In genomic region chr4:52172166-52172565, GRCh38 we compare ENCODE assay signal across 14 cellular contexts.
A peak's percentile ranks its signal among the peaks of the same experiment; 100 is the strongest.
DNase-seq lines count a peak whose midpoint lies in the region; ATAC-seq and TF ChIP-seq lines count a peak whose summit lies in the region.
"Had no signal": no experiment of that assay in that cellular context is flagged by ENCODE, and none has a peak within 500 bp of the region (broad histone marks: within the 10 kb centered on the region; RNA-seq: fewer than 3 reads in every experiment).

No MANE protein-coding gene starts in this region.

- CTCF ChIA-PET in activated naive CD4-positive, alpha-beta T cell treated with anti-CD3 and anti-CD28 coated beads for 36 hours (lab: Charles Lee), result interaction anchor here (0.6 kb wide), 1 partner anchor 85 kb away, joined by 3 read pairs; no protein-coding TSS in a partner anchor
- CTCF ChIA-PET in OCI-LY7 (lab: Charles Lee; ENCODE audit: unreplicated experiment), result no interaction called here

- H3K9me3 ChIP-seq in OCI-LY7 (ENCODE audit: low read length) (no peaks in the 10 kb centered on the region), testis (no peaks in the 10 kb centered on the region)

- no peak overlapping the region for H2AFZ ChIP-seq in OCI-LY7 (ENCODE audit: low read length)

- no peaks in the 10 kb centered on the region for H3K9me2 ChIP-seq in OCI-LY7 (ENCODE audit: insufficient read depth, low read length)

- H3K27me3 Mint-ChIP-seq in activated naive CD4-positive, alpha-beta T cell treated with anti-CD3 and anti-CD28 coated beads for 36 hours (ENCODE audit: low read depth), result peaks cover 4% of the 10 kb centered on the region
- H3K27me3 Mint-ChIP-seq: IgD-negative memory B cell had no signal

- intact Hi-C loops in activated naive CD4-positive, alpha-beta T cell treated with anti-CD3 and anti-CD28 coated beads for 36 hours (cut with micrococcal nuclease), result loop anchor here (1.0 kb wide), 1 partner anchor 341 kb away; no protein-coding TSS in a partner anchor
- intact Hi-C loops in OCI-LY7 (cut with micrococcal nuclease; ENCODE audit: unreplicated experiment) (no loop called here), testis (cut with DNase I; ENCODE audit: low total_unique reads) (no loop called here)

- H3K4me1 ChIP-seq in OCI-LY7 (ENCODE audit: insufficient read depth, low read length, poor library complexity, severe bottlenecking), result no peaks in the 10 kb centered on the region
- no peaks in the 10 kb centered on the region for H3K4me1 ChIP-seq in testis
- H3K4me1 ChIP-seq: BLaER1 had no signal

- no peak overlapping the region for H3K4me3 ChIP-seq in OCI-LY7 (ENCODE audit: low read depth, low read length, poor library complexity, severe bottlenecking)
- H3K4me3 ChIP-seq in testis, result no peak overlapping the region
- H3K4me3 ChIP-seq: BLaER1, tibial nerve had no signal

- no peaks in the 10 kb centered on the region for H4K20me1 ChIP-seq in OCI-LY7 (ENCODE audit: insufficient read depth, low read length)
- H4K20me1 ChIP-seq: BLaER1 had no signal

- H3K36me3 Mint-ChIP-seq in activated naive CD4-positive, alpha-beta T cell treated with anti-CD3 and anti-CD28 coated beads for 36 hours (ENCODE audit: low read depth), result no peaks in the 10 kb centered on the region
- no peaks in the 10 kb centered on the region for H3K36me3 Mint-ChIP-seq in activated naive CD4-positive, alpha-beta T cell treated with anti-CD3 and anti-CD28 coated beads, Interleukin-2, amount 50 U/mL, for 72 hours
- H3K36me3 Mint-ChIP-seq: IgD-negative memory B cell; naive thymus-derived CD8-positive, alpha-beta T cell had no signal

- ATAC-seq in activated naive CD4-positive, alpha-beta T cell treated with anti-CD3 and anti-CD28 coated beads, Interleukin-2, amount 50 U/mL, for 72 hours, result no peak
- ATAC-seq in HG03520 (IDR thresholded peaks at IDR 0.05; ENCODE audit: unreplicated experiment) (no peak), HG02840 (IDR thresholded peaks at IDR 0.05; ENCODE audit: low FRiP score, unreplicated experiment) (no peak)
- ATAC-seq: naive thymus-derived CD8-positive, alpha-beta T cell; Right ventricle myocardium inferior had no signal

- TF ChIP-seq POLR2A in testis (IDR thresholded peaks at IDR 0.05), result no peak

- DNase-seq in activated naive CD4-positive, alpha-beta T cell treated with anti-CD3 and anti-CD28 coated beads for 36 hours, result peak; percentile 8
- DNase-seq in activated naive CD4-positive, alpha-beta T cell treated with anti-CD3 and anti-CD28 coated beads, Interleukin-2, amount 50 U/mL, for 72 hours (ENCODE audit: low spot score in 2 of 2), result no peak
- DNase-seq in OCI-LY7 (ENCODE audit: low spot score), result no peak
- DNase-seq in fibroblast of gingiva (ENCODE audit: low read depth), result peak; percentile 8
- DNase-seq in testis, result peak; percentile 27
- no peak for DNase-seq in cortex of kidney (lab: John Stamatoyannopoulos, UW)
- DNase-seq: activated T-cell treated with anti-CD3 and anti-CD28 coated beads, Interleukin-2, amount 50 U/mL, for 48 hours; naive thymus-derived CD8-positive, alpha-beta T cell had no signal

- H3K79me2 ChIP-seq in OCI-LY7 (ENCODE audit: insufficient read depth, low read depth, low read length), result no peaks in the 10 kb centered on the region

- H3K4me1 Mint-ChIP-seq in activated naive CD4-positive, alpha-beta T cell treated with anti-CD3 and anti-CD28 coated beads for 36 hours (ENCODE audit: low read depth), result no peaks in the 10 kb centered on the region
- H3K4me1 Mint-ChIP-seq: IgD-negative memory B cell; naive thymus-derived CD8-positive, alpha-beta T cell had no signal

- WGBS in testis, 2 donors, result 91 to 92% methylated on average over 1 of the region's 1 CpG

- H3K9me3 Mint-ChIP-seq in activated naive CD4-positive, alpha-beta T cell treated with anti-CD3 and anti-CD28 coated beads for 36 hours, result peaks cover 1% of the 10 kb centered on the region
- peaks cover 10% of the 10 kb centered on the region in 2 donors for H3K9me3 Mint-ChIP-seq in activated naive CD4-positive, alpha-beta T cell treated with anti-CD3 and anti-CD28 coated beads, Interleukin-2, amount 50 U/mL, for 72 hours

- POLR2A ChIA-PET in OCI-LY7 (lab: Charles Lee), result interaction anchor here (1.0 kb wide), 1 partner anchor 24 kb away, joined by 4 read pairs; no protein-coding TSS in a partner anchor

- H3K27me3 ChIP-seq in testis, result no peaks in the 10 kb centered on the region
- H3K27me3 ChIP-seq: BLaER1, tibial nerve had no signal

- TF ChIP-seq CTCF in OCI-LY7 (conservative IDR thresholded peaks at IDR 0.05; ENCODE audit: low read length) (peak; percentile 30; the same call in 1 of the 2 replicates), testis (IDR thresholded peaks at IDR 0.05) (no peak)

- H3K36me3 ChIP-seq in OCI-LY7 (ENCODE audit: insufficient read depth, low read length) (no peaks in the 10 kb centered on the region), testis (ENCODE audit: low read depth, missing control alignments) (no peaks in the 10 kb centered on the region)
- H3K36me3 ChIP-seq: BLaER1, tibial nerve had no signal

- no peak overlapping the region for H3K27ac Mint-ChIP-seq in activated naive CD4-positive, alpha-beta T cell treated with anti-CD3 and anti-CD28 coated beads for 36 hours
- H3K27ac Mint-ChIP-seq in activated naive CD4-positive, alpha-beta T cell treated with anti-CD3 and anti-CD28 coated beads, Interleukin-2, amount 50 U/mL, for 72 hours, result no peak overlapping the region
- H3K27ac Mint-ChIP-seq: IgD-negative memory B cell; naive thymus-derived CD8-positive, alpha-beta T cell had no signal

- H3K4me3 Mint-ChIP-seq in activated naive CD4-positive, alpha-beta T cell treated with anti-CD3 and anti-CD28 coated beads for 36 hours, result no peak overlapping the region
- H3K4me3 Mint-ChIP-seq: IgD-negative memory B cell; naive thymus-derived CD8-positive, alpha-beta T cell had no signal

- H3K4me2 ChIP-seq in OCI-LY7 (ENCODE audit: low read length), result no peak overlapping the region
- H3K4me2 ChIP-seq: BLaER1 had no signal

- no TSS peak for BruUV-seq in OCI-LY7 (replicated peaks; lab: Mats Ljungman, UMichigan)

- no peak overlapping the region for H3K27ac ChIP-seq in OCI-LY7 (ENCODE audit: low read depth, low read length, poor library complexity, severe bottlenecking)
- no peak overlapping the region for H3K27ac ChIP-seq in testis
- H3K27ac ChIP-seq: BLaER1, tibial nerve had no signal

Comparison
In these comparisons a context has a peak if more than half of its experiments do, and no peak if none do; other contexts are left out.
1. DNase-seq: peak in activated naive CD4-positive, alpha-beta T cell treated with anti-CD3 and anti-CD28 coated beads for 36 hours (single experiment), fibroblast of gingiva (single experiment) and testis (single experiment); none in activated naive CD4-positive, alpha-beta T cell treated with anti-CD3 and anti-CD28 coated beads, Interleukin-2, amount 50 U/mL, for 72 hours (0 of 2), OCI-LY7 (single experiment) and cortex of kidney (single experiment).